In the genomic region with DNA sequence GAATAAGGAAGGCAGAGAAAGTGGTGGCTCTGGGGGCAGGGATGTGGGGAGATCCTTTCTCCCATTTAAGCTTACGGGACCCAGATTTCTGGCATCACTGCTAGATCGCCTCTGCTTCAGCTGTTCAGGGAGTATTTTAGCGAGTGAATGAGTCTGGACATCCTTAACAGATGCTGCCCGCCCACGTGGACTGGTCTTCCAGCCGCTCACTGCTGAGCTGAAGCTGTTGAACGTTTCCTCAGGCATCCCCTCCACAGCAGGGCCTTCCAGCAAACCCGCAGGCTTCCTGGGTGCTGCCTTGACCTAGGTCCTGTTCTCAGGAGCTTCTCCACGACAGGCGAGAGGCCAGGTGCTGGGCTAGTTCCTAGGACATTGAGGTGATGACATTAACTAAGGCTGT, we compare ENCODE assay signal across 1 cellular context.
TF ChIP-seq lines count a peak whose summit lies in the region.

No MANE protein-coding gene starts in this region.

TF ChIP-seq in IMR-90, 13 proteins besides CTCF, POLR2A, EP300 and RAD21:
- TF ChIP-seq FOS (IDR thresholded peaks at IDR 0.05; ENCODE audit: low read depth, low read length) (no peak), SMC3 (IDR thresholded peaks at IDR 0.05; ENCODE audit: low read depth, low read length) (no peak), MAFK (IDR thresholded peaks at IDR 0.05; ENCODE audit: low read depth, low read length) (no peak), CEBPB (IDR thresholded peaks at IDR 0.05; ENCODE audit: low read depth, low read length) (no peak), MAZ (IDR thresholded peaks at IDR 0.05; ENCODE audit: borderline replicate concordance, low read depth, low read length) (no peak), NFE2L2 (IDR thresholded peaks at IDR 0.05; ENCODE audit: low read depth, low read length) (no peak), BHLHE40 (IDR thresholded peaks at IDR 0.05; ENCODE audit: low read depth, low read length) (no peak), RCOR1 (IDR thresholded peaks at IDR 0.05; ENCODE audit: insufficient replicate concordance, low read length) (no peak)
- TF ChIP-seq, protein P1, sequence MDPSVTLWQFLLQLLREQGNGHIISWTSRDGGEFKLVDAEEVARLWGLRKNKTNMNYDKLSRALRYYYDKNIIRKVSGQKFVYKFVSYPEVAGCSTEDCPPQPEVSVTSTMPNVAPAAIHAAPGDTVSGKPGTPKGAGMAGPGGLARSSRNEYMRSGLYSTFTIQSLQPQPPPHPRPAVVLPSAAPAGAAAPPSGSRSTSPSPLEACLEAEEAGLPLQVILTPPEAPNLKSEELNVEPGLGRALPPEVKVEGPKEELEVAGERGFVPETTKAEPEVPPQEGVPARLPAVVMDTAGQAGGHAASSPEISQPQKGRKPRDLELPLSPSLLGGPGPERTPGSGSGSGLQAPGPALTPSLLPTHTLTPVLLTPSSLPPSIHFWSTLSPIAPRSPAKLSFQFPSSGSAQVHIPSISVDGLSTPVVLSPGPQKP (IDR thresholded peaks at IDR 0.05; ENCODE audit: borderline replicate concordance, low read depth, low read length): no peak
